1 cellular context compared by ENCODE assay signal in genomic region chr1:36161656-36162531, GRCh38.
A peak's percentile ranks its signal among the peaks of the same experiment; 100 is the strongest.
TF ChIP-seq lines count a peak whose summit lies in the region.

No MANE protein-coding gene starts in this region.

TF ChIP-seq in GM12878, 131 proteins besides CTCF, POLR2A, EP300 and RAD21 (continued from another document):
- TF ChIP-seq RELB (IDR thresholded peaks at IDR 0.05; ENCODE audit: low read depth) (peak; percentile 73), IRF5 (IDR thresholded peaks at IDR 0.05; ENCODE audit: borderline replicate concordance) (0 out of 2 replicates have a peak, but pooled peaks have one; percentile 17), FOXK2 (IDR thresholded peaks at IDR 0.05) (peak; percentile 42; the same call in 1 of the 2 replicates), MYC (IDR thresholded peaks at IDR 0.05; ENCODE audit: insufficient read depth, insufficient read length, insufficient replicate concordance, low read length, severe bottlenecking) (no peak), NKRF (conservative IDR thresholded peaks at IDR 0.05) (no peak), MEF2A (IDR thresholded peaks at IDR 0.05; ENCODE audit: insufficient read depth, low read depth, low read length) (no peak), E2F4 (IDR thresholded peaks at IDR 0.05; ENCODE audit: low read depth, low read length) (no peak), USF2 (IDR thresholded peaks at IDR 0.05; ENCODE audit: borderline replicate concordance, low read depth, low read length) (no peak), ZNF687 (IDR thresholded peaks at IDR 0.05) (peak; percentile 86), SPI1 (IDR thresholded peaks at IDR 0.05; ENCODE audit: borderline replicate concordance, insufficient read depth, low read depth, low read length) (peak; percentile 85), ZBTB11 (CRISPR knock-in tag; IDR thresholded peaks at IDR 0.05) (no peak), TAF1 (IDR thresholded peaks at IDR 0.05; ENCODE audit: borderline replicate concordance, low read depth, low read length) (0 out of 2 replicates have a peak, but pooled peaks have one; percentile 4), IKZF1 (conservative IDR thresholded peaks at IDR 0.05) (peak; percentile 82), CREB1 (IDR thresholded peaks at IDR 0.05; ENCODE audit: low read depth) (peak; percentile 86), ATF7 (IDR thresholded peaks at IDR 0.05; ENCODE audit: low read depth) (peak; percentile 76), CREM (IDR thresholded peaks at IDR 0.05; ENCODE audit: low read depth) (peak; percentile 44), RUNX3 (IDR thresholded peaks at IDR 0.05; ENCODE audit: low read length) (peak; percentile 59; the same call in 1 of the 2 replicates), MAX (IDR thresholded peaks at IDR 0.05; ENCODE audit: low read depth, low read length) (peak; percentile 33; the same call in 1 of the 2 replicates), BHLHE40 (IDR thresholded peaks at IDR 0.05; ENCODE audit: borderline replicate concordance in 1 of 2, low read depth in 2 of 2, low read length in 1 of 2) (peak in 1 of 2 experiments; percentile 42; a peak in 2 of 4 replicates), CHD2 (IDR thresholded peaks at IDR 0.05; ENCODE audit: borderline replicate concordance, low read depth, low read length) (peak; percentile 35; the same call in 1 of the 2 replicates), POU2F2 (IDR thresholded peaks at IDR 0.05; ENCODE audit: borderline replicate concordance, low read depth, low read length) (no peak; the same call in 2 of the 3 replicates), IKZF2 (IDR thresholded peaks at IDR 0.05) (peak; percentile 76 to 83), GABPA (IDR thresholded peaks at IDR 0.05; ENCODE audit: low read depth) (no peak), HDGF (IDR thresholded peaks at IDR 0.05) (peak; percentile 93), MLLT1 (IDR thresholded peaks at IDR 0.05) (peak; percentile 21), NBN (IDR thresholded peaks at IDR 0.05) (0 out of 2 replicates have a peak, but pooled peaks have one; percentile 47), MEF2B (IDR thresholded peaks at IDR 0.05; ENCODE audit: partially characterized antibody, poor library complexity, severe bottlenecking) (peak; percentile 78), GATAD2B (conservative IDR thresholded peaks at IDR 0.05; ENCODE audit: low read depth) (peak; percentile 57; the same call in 1 of the 2 replicates), BACH1 (IDR thresholded peaks at IDR 0.05; ENCODE audit: borderline replicate concordance) (peak; percentile 32; the same call in 1 of the 2 replicates), DPF2 (IDR thresholded peaks at IDR 0.05) (peak; percentile 66; the same call in 1 of the 2 replicates), ZNF622 (IDR thresholded peaks at IDR 0.05) (no peak), POLR2AphosphoS5 (IDR thresholded peaks at IDR 0.05; ENCODE audit: low read length) (peak; percentile 61; the same call in 1 of the 2 replicates)
